13 cellular contexts compared by ENCODE assay signal in genomic region chr3:125147491-125147820, GRCh38.
DNase-seq lines count a peak whose midpoint lies in the region; ATAC-seq and TF ChIP-seq lines count a peak whose summit lies in the region.
"Had no signal": no experiment of that assay in that cellular context is flagged by ENCODE, and none has a peak within 500 bp of the region (broad histone marks: within the 10 kb centered on the region; RNA-seq: fewer than 3 reads in every experiment).

No MANE protein-coding gene starts in this region.

- no peak overlapping the region for H3K4me3 ChIP-seq in Loucy (ENCODE audit: low read length, poor library complexity, severe bottlenecking)
- H3K4me3 ChIP-seq in spleen, result peak overlapping the region in 1 of 8 donors; percentile 35

- TF ChIP-seq CTCF in Loucy (conservative IDR thresholded peaks at IDR 0.05; ENCODE audit: low read length) (no peak), spleen (IDR thresholded peaks at IDR 0.05 in 8 of 11, conservative IDR thresholded peaks at IDR 0.05 in 3 of 11) (no peak)

- no peaks in the 10 kb centered on the region for H3K27me3 ChIP-seq in Loucy (ENCODE audit: insufficient read depth, low read length, poor library complexity, severe bottlenecking)
- H3K27me3 ChIP-seq in spleen (replicated peaks in 1 of 7), result no peaks in the 10 kb centered on the region
- H3K27me3 ChIP-seq: BE2C had no signal

- DNase-seq in left ventricle myocardium superior (no peak), spleen (no peak), HuH-7 (ENCODE audit: low spot score) (no peak), NCI-H128 (lab: John Stamatoyannopoulos, UW; ENCODE audit: unreplicated experiment) (no peak)
- no peak for DNase-seq in activated CD8-positive, alpha-beta memory T cell treated with anti-CD3 and anti-CD28 coated beads, Interleukin-2, amount 50 U/mL, for 48 hours
- DNase-seq: activated CD4-positive, alpha-beta memory T cell treated with anti-CD3 and anti-CD28 coated beads for 36 hours; activated effector memory CD4-positive, alpha-beta T cell treated with Interleukin-2 at 50 U/mL for 16 hours; BE2C; HFFc6; NK-92 treated with Interleukin-12 subunit alpha and Interleukin-12 subunit beta, amount 100 ng/mL, for 24 hours had no signal

- no peaks in the 10 kb centered on the region for H3K9me2 ChIP-seq in Loucy (replicated peaks; ENCODE audit: low read depth, low read length)

- no peaks in the 10 kb centered on the region for H3F3A ChIP-seq in Loucy (ENCODE audit: low read depth)

- WGBS in spleen, 5 donors, result 27 to 36% (median 36%) methylated on average over 6 of the region's 6 CpGs

- H3K4me2 ChIP-seq in Loucy (ENCODE audit: low read depth, low read length, poor library complexity, severe bottlenecking), result peak overlapping the region; percentile 19

- H3K27ac ChIP-seq in spleen, result peak overlapping the region in 7 of 8 donors; percentile 69 to 91 (median 82)

- H3K4me1 ChIP-seq in Loucy (ENCODE audit: insufficient read depth, low read length, poor library complexity, severe bottlenecking), result peaks cover 5% of the 10 kb centered on the region
- peaks cover 52 to 85% (median 75%) of the 10 kb centered on the region in 6 donors for H3K4me1 ChIP-seq in spleen
- H3K4me1 ChIP-seq: BE2C had no signal

- H3K9me3 ChIP-seq in Loucy (ENCODE audit: insufficient read depth, low read depth, low read length) (no peaks in the 10 kb centered on the region), spleen (no peaks in the 10 kb centered on the region)
- H3K9me3 ChIP-seq: BE2C had no signal

- peak overlapping the region; percentile 35; the same call in 1 of the 2 replicates for H2AFZ ChIP-seq in Loucy (ENCODE audit: low read length)

- TF ChIP-seq POLR2A in GM18505 (IDR thresholded peaks at IDR 0.05; ENCODE audit: borderline replicate concordance, extremely low read depth, insufficient read depth, insufficient read length) (peak; percentile 49), spleen (IDR thresholded peaks at IDR 0.05) (no peak)

- H4K20me1 ChIP-seq in Loucy (ENCODE audit: insufficient read depth, low read length, poor library complexity, severe bottlenecking), result no peaks in the 10 kb centered on the region

- H3K36me3 ChIP-seq in Loucy (ENCODE audit: insufficient read depth, low read length) (no peaks in the 10 kb centered on the region), spleen (no peaks in the 10 kb centered on the region)
- H3K36me3 ChIP-seq: BE2C had no signal

- no peak overlapping the region for H3K9ac ChIP-seq in Loucy (ENCODE audit: low read depth, low read length, poor library complexity, severe bottlenecking)

- no peaks in the 10 kb centered on the region for H3K79me2 ChIP-seq in Loucy (ENCODE audit: insufficient read depth, low read length)

- no peak for ATAC-seq in GM18505 (IDR thresholded peaks at IDR 0.05; ENCODE audit: unreplicated experiment)
- peak; percentile 4 for ATAC-seq in left ventricle myocardium superior
- no peak for ATAC-seq in HG02678 (IDR thresholded peaks at IDR 0.05; ENCODE audit: unreplicated experiment)

- intact Hi-C loops in left ventricle myocardium superior (cut with micrococcal nuclease), result no loop called here
- intact Hi-C loops in spleen (cut with DNase I; ENCODE audit: low total_unique reads), result loop anchor here (10.0 kb wide), 1 partner anchor 93 kb away; the partner anchor contains the start of gene HEG1
